8 cellular contexts compared by ENCODE assay signal in the genomic region with DNA sequence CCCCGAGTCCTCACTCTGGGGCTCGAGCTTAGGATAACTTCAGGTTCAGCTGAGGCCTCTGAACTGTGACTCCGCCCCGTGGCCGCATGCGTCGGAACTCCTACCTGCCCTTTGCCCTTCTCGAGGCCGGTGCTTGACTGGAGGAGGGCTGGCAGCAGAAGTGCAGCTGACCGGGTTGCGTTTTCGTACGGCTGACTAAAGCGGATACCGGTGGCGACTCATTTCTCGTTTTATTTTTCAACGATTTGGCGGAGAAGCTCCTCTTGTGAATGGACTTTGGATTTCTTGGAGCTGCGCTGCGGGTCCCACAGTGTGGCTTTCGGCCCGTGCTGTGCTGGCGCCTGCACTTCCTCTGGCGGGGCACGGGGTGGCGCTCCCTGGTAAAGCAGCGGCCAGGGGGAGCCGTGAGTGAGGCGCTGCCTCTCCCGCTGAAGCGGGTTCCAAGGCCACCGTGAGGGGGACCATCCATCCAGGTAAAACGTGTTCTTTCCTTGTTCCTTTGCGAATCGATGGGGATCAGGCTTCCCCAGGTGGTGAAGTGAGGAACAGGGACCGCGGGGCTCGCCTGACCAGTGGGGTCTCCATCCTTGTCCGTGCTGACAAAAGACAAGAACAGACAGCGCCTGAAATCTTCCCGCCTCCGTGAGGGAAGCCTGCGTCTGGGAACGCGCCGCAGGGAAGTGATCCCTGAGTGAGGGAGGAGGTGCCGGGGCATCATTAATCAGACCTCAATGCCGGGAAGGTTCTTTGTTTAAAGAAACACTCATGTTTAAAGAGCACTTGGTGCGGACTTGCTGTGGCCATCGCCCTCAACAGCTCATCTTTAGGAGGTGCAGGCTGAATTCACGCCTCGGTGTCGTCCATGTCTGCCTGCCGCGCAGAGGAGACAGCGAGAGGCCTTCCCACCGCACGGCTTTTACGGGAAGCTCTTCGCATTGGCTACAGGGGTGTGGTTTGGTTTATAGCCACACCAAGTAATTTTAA. TPM values are rescaled to one million over a fixed set of nuclear protein-coding genes. Genes with fewer than 3 reads are reported as not detected.
DNase-seq lines count a peak whose midpoint lies in the region; ATAC-seq and TF ChIP-seq lines count a peak whose summit lies in the region.

No MANE protein-coding gene starts in this region.

- H3K36me3 ChIP-seq in HUES6 (ENCODE audit: control insufficient read depth, insufficient read depth, low read length) = no peaks in the 10 kb centered on the region
- H3K36me3 ChIP-seq in OCI-LY3 (replicated peaks; ENCODE audit: low read depth, low read length) = no peaks in the 10 kb centered on the region
- no peaks in the 10 kb centered on the region for H3K36me3 ChIP-seq in esophagus (ENCODE audit: control insufficient read depth in 2 of 2, insufficient read depth in 2 of 2, low read length in 1 of 2)
- no peaks in the 10 kb centered on the region for H3K36me3 ChIP-seq in muscle layer of duodenum (ENCODE audit: control insufficient read depth in 1 of 2, insufficient read depth in 2 of 2, low read length in 2 of 2)

- H3K4me2 ChIP-seq in OCI-LY3 (ENCODE audit: low read length) = peak overlapping the region; percentile 96

- WGBS in esophagus, 2 donors = 0 to 1% methylated on average over 61 of the region's 61 CpGs

- H3K27ac ChIP-seq in HUES6 (ENCODE audit: low read depth, low read length) = no peak overlapping the region
- no peak overlapping the region for H3K27ac ChIP-seq in OCI-LY3 (ENCODE audit: low read length)
- H3K27ac ChIP-seq in esophagus (ENCODE audit: low read depth in 2 of 2, low read length in 1 of 2) = peak overlapping the region; percentile 71 to 81
- H3K27ac ChIP-seq in muscle layer of duodenum (ENCODE audit: low read length) = no peak overlapping the region

- H3K36me3 Mint-ChIP-seq in Calu3 (ENCODE audit: insufficient read depth, unreplicated experiment) = peaks cover 5% of the 10 kb centered on the region

- DNase-seq in Calu3 (peak; percentile 82), activated T-cell treated with anti-CD3 and anti-CD28 coated beads for 48 hours (ENCODE audit: low read depth) (peak; percentile 67)
- peak; percentile 51 for DNase-seq in stimulated activated CD8-positive, alpha-beta memory T cell treated with anti-CD3 and anti-CD28 coated beads, Interleukin-7, amount 100 ng/mL, for 24 hours (ENCODE audit: low read depth)

- peaks cover 25% of the 10 kb centered on the region for H3K27me3 ChIP-seq in HUES6 (ENCODE audit: control insufficient read depth, insufficient read depth, low read length)
- no peaks in the 10 kb centered on the region for H3K27me3 ChIP-seq in OCI-LY3 (ENCODE audit: low read depth, low read length)
- no peaks in the 10 kb centered on the region for H3K27me3 ChIP-seq in esophagus (ENCODE audit: control insufficient read depth in 1 of 2, insufficient read depth in 2 of 2, low read length in 2 of 2)
- H3K27me3 ChIP-seq in muscle layer of duodenum (ENCODE audit: low read depth, low read length) = no peaks in the 10 kb centered on the region

- H4K20me1 ChIP-seq in OCI-LY3 (ENCODE audit: insufficient read depth, low read length) = no peaks in the 10 kb centered on the region

- no peaks in the 10 kb centered on the region for H3K79me2 ChIP-seq in OCI-LY3 (ENCODE audit: low read length)

- peaks cover 45% of the 10 kb centered on the region for H3K27me3 Mint-ChIP-seq in Calu3 (ENCODE audit: unreplicated experiment)

- no TSS peak for BruUV-seq in Calu3 (replicated peaks; lab: Mats Ljungman, UMichigan)

- H2AFZ ChIP-seq in OCI-LY3 (ENCODE audit: low read depth, low read length) = peak overlapping the region; percentile 78; the same call in 1 of the 2 replicates

- CTCF ChIA-PET in Calu3 (lab: Charles Lee) = interaction anchor here (0.6 to 1.5 kb wide), 4 partner anchors 10 to 727 kb away, joined by 3 to 7 read pairs (median 4); no protein-coding TSS in a partner anchor

- H3K4me3 ChIP-seq in HUES6 (ENCODE audit: low read depth, low read length) = peak overlapping the region; percentile 58
- peak overlapping the region; percentile 82 for H3K4me3 ChIP-seq in OCI-LY3 (ENCODE audit: low read length)
- peak overlapping the region; percentile 45 to 49 for H3K4me3 ChIP-seq in esophagus (ENCODE audit: low read depth in 1 of 2, low read length in 2 of 2)
- peak overlapping the region; percentile 68 to 74 for H3K4me3 ChIP-seq in muscle layer of duodenum (ENCODE audit: low read depth in 1 of 2, low read length in 2 of 2)

- H3K4me1 ChIP-seq in HUES6 (ENCODE audit: control insufficient read depth, insufficient read depth, low read length) (peaks cover 12% of the 10 kb centered on the region; the same call in 1 of the 2 replicates), OCI-LY3 (ENCODE audit: low read length) (peaks cover 4% of the 10 kb centered on the region; the same call in 1 of the 2 replicates), esophagus (ENCODE audit: control insufficient read depth in 2 of 2, insufficient read depth in 2 of 2, low read length in 1 of 2) (peaks cover 0 to 8% of the 10 kb centered on the region in 2 donors), muscle layer of duodenum (ENCODE audit: control insufficient read depth in 1 of 2, insufficient read depth in 2 of 2, low read length in 2 of 2) (peaks cover 0 to 17% of the 10 kb centered on the region in 2 donors)

- H3K4me1 Mint-ChIP-seq in Calu3 (ENCODE audit: low read depth, unreplicated experiment) = no peaks in the 10 kb centered on the region

- peak; percentile 93 for ATAC-seq in GM21447 (IDR thresholded peaks at IDR 0.05; ENCODE audit: unreplicated experiment)

- H3K9ac ChIP-seq in HUES6 (ENCODE audit: low read length) (peak overlapping the region; percentile 30), OCI-LY3 (ENCODE audit: low read length) (peak overlapping the region; percentile 58)

- intact Hi-C loops in Calu3 (cut with micrococcal nuclease; ENCODE audit: unreplicated experiment) = loop anchor here (1.0 kb wide), 1 partner anchor 727 kb away; no protein-coding TSS in a partner anchor

- H3K9me3 Mint-ChIP-seq in Calu3 (ENCODE audit: low read depth, unreplicated experiment) = no peaks in the 10 kb centered on the region

- H3K9me3 ChIP-seq in HUES6 (ENCODE audit: control insufficient read depth, insufficient read depth, low read depth, low read length) = no peaks in the 10 kb centered on the region
- no peaks in the 10 kb centered on the region for H3K9me3 ChIP-seq in OCI-LY3 (ENCODE audit: insufficient read depth, low read length)
- H3K9me3 ChIP-seq in esophagus (ENCODE audit: control insufficient read depth in 2 of 2, insufficient read depth in 1 of 2, low read depth in 1 of 2, low read length in 1 of 2) = no peaks in the 10 kb centered on the region
- H3K9me3 ChIP-seq in muscle layer of duodenum (ENCODE audit: control insufficient read depth in 1 of 2, low read length in 2 of 2) = no peaks in the 10 kb centered on the region

- H3K27ac Mint-ChIP-seq in Calu3 (ENCODE audit: unreplicated experiment) = no peak overlapping the region

- TF ChIP-seq CTCF in Calu3 (IDR thresholded peaks at IDR 0.05; ENCODE audit: unreplicated experiment) = peak; percentile 96
- TF ChIP-seq CTCF in OCI-LY3 (IDR thresholded peaks at IDR 0.05; ENCODE audit: low read depth, low read length) = peak; percentile 77

- H3K4me3 Mint-ChIP-seq in Calu3 (ENCODE audit: low read depth, unreplicated experiment) = peak overlapping the region; percentile 67

RNA-seq across cellular contexts. Expression of gene ERMARD, which starts 38.8 kb away (rescaled TPM):
- 16.2 and 22.0 TPM in 2 replicates for total RNA-seq in Calu3 (2022)
- polyA plus RNA-seq in esophagus = 10 to 100 TPM; 18.4 to 49.9 TPM

RNA-seq across cellular contexts. Expression of gene DYNLT2, which starts 38.9 kb away (rescaled TPM):
- total RNA-seq in Calu3 (2022) = 2.7 and 3.4 TPM in 2 replicates
- polyA plus RNA-seq in esophagus = 1 to 10 TPM; 1.3 to 2.7 TPM

Comparison
In these comparisons a context has a peak if more than half of its experiments do, and no peak if none do; other contexts are left out.
1. H3K27ac ChIP-seq: peak in esophagus (2 of 2); none in HUES6 (single experiment), OCI-LY3 (single experiment) and muscle layer of duodenum (single experiment).
2. Peak in every context shown above with its lines, with median percentiles within 50 percentile points of each other: DNase-seq and H3K4me3 ChIP-seq.